In the genomic region with DNA sequence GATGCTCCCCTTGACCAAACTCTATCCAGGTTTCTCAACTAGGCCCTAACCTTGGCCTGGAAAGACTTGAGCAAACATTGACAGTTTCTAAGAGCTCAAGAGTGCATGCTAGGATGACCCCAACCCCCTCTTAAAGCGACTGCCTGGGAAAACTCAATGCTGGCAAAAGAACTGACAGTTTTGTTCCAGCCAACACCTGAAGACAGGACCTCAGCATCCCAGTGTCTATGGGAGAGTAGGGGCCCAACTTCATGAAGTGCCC, we compare ENCODE assay signal across 1 cellular context.
TF ChIP-seq lines count a peak whose summit lies in the region.

No MANE protein-coding gene starts in this region.

TF ChIP-seq in K562, 482 proteins besides CTCF, POLR2A, EP300 and RAD21 (continued from another document):
- TF ChIP-seq, protein P1, sequence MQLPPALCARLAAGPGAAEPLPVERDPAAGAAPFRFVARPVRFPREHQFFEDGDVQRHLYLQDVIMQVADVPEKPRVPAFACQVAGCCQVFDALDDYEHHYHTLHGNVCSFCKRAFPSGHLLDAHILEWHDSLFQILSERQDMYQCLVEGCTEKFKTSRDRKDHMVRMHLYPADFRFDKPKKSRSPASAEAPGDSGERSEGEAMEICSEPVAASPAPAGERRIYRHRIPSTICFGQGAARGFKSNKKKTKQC (CRISPR knock-in tag; IDR thresholded peaks at IDR 0.05) = no peak
